Comparison of ENCODE assay signal across 11 cellular contexts in genomic region chr6:5078121-5078695, GRCh38. TPM values are rescaled to one million over a fixed set of nuclear protein-coding genes. Genes with fewer than 3 reads are reported as not detected.
A peak's percentile ranks its signal among the peaks of the same experiment; 100 is the strongest.
DNase-seq lines count a peak whose midpoint lies in the region; ATAC-seq and TF ChIP-seq lines count a peak whose summit lies in the region.
"Had no signal": no experiment of that assay in that cellular context is flagged by ENCODE, and none has a peak within 500 bp of the region (broad histone marks: within the 10 kb centered on the region; RNA-seq: fewer than 3 reads in every experiment).

No MANE protein-coding gene starts in this region.

- H3K79me2 ChIP-seq in Loucy (ENCODE audit: insufficient read depth, low read length) (no peaks in the 10 kb centered on the region), MM.1S (ENCODE audit: low read length) (0 out of 2 replicates have a peak, but pooled peaks cover 6% of the 10 kb centered on the region)

- H3K9me3 ChIP-seq in Loucy (ENCODE audit: insufficient read depth, low read depth, low read length), result no peaks in the 10 kb centered on the region
- no peaks in the 10 kb centered on the region for H3K9me3 ChIP-seq in MM.1S (replicated peaks; ENCODE audit: insufficient read depth, low read length)
- H3K9me3 ChIP-seq: neutrophil had no signal

- H3K36me3 ChIP-seq in Loucy (ENCODE audit: insufficient read depth, low read length) (no peaks in the 10 kb centered on the region), MM.1S (replicated peaks; ENCODE audit: insufficient read depth, low read length) (no peaks in the 10 kb centered on the region)
- H3K36me3 ChIP-seq: neutrophil had no signal

- DNase-seq in ACHN (peak; percentile 28), GM20000 (ENCODE audit: low spot score) (peak; percentile 57), dermis microvascular lymphatic vessel endothelial cell (ENCODE audit: low read depth in 2 of 2) (peak; percentile 35 to 59), MM.1S (no peak), T1000 (lab: John Stamatoyannopoulos, UW) (no peak)
- DNase-seq: CD4-positive, alpha-beta T cell had no signal

- H4K20me1 ChIP-seq in Loucy (ENCODE audit: insufficient read depth, low read length, poor library complexity, severe bottlenecking) (no peaks in the 10 kb centered on the region), MM.1S (ENCODE audit: insufficient read depth, low read length) (no peaks in the 10 kb centered on the region)

- H3K9ac ChIP-seq in Loucy (ENCODE audit: low read depth, low read length, poor library complexity, severe bottlenecking), result no peak overlapping the region
- no peak overlapping the region for H3K9ac ChIP-seq in MM.1S (ENCODE audit: low read length)

- H3K4me3 ChIP-seq in Loucy (ENCODE audit: low read length, poor library complexity, severe bottlenecking) (no peak overlapping the region), MM.1S (ENCODE audit: low read length) (no peak overlapping the region)

- H3K4me2 ChIP-seq in Loucy (ENCODE audit: low read depth, low read length, poor library complexity, severe bottlenecking) (no peak overlapping the region), MM.1S (ENCODE audit: low read depth, low read length) (no peak overlapping the region)

- no peak overlapping the region for H3K27ac ChIP-seq in MM.1S (ENCODE audit: low read length)
- H3K27ac ChIP-seq: epithelial cell of prostate, neutrophil had no signal

- H2AFZ ChIP-seq in Loucy (ENCODE audit: low read length), result no peak overlapping the region
- no peak overlapping the region for H2AFZ ChIP-seq in MM.1S (ENCODE audit: low read length)

- TF ChIP-seq CTCF in GM20000 (IDR thresholded peaks at IDR 0.05; ENCODE audit: extremely low read depth, missing control alignments) (peak; percentile 13), Loucy (conservative IDR thresholded peaks at IDR 0.05; ENCODE audit: low read length) (peak; percentile 49), MM.1S (IDR thresholded peaks at IDR 0.05; ENCODE audit: low read length) (no peak)

- H3K4me1 ChIP-seq in Loucy (ENCODE audit: insufficient read depth, low read length, poor library complexity, severe bottlenecking) (no peaks in the 10 kb centered on the region), MM.1S (ENCODE audit: low read length) (no peaks in the 10 kb centered on the region)

- H3F3A ChIP-seq in Loucy (ENCODE audit: low read depth) (no peaks in the 10 kb centered on the region), MM.1S (ENCODE audit: insufficient read depth, low read length) (no peaks in the 10 kb centered on the region)

- in situ Hi-C loops in ACHN (cut with HindIII; ENCODE audit: low pct_ligation_motif_present, low pct_unique_long_range_greater_than_20kb, low sequenced_read_pairs), result no loop called here

- ATAC-seq in HG03469 (IDR thresholded peaks at IDR 0.05; ENCODE audit: unreplicated experiment), result no peak
- no peak for ATAC-seq in HG02763 (IDR thresholded peaks at IDR 0.05; ENCODE audit: unreplicated experiment)

- H3K27me3 ChIP-seq in Loucy (ENCODE audit: insufficient read depth, low read length, poor library complexity, severe bottlenecking) (no peaks in the 10 kb centered on the region), MM.1S (replicated peaks; ENCODE audit: insufficient read depth, low read length) (no peaks in the 10 kb centered on the region)

- H3K9me2 ChIP-seq in Loucy (replicated peaks; ENCODE audit: low read depth, low read length), result no peaks in the 10 kb centered on the region
- no peaks in the 10 kb centered on the region for H3K9me2 ChIP-seq in MM.1S (replicated peaks; ENCODE audit: insufficient read depth, low read length)

RNA-seq across cellular contexts. Expression of gene PPP1R3G, which starts 6.9 kb away (rescaled TPM):
- 0.39 and 0.89 TPM in 2 replicates for total RNA-seq in dermis microvascular lymphatic vessel endothelial cell
- total RNA-seq: CD4-positive, alpha-beta T cell had no signal

Comparison
In these comparisons a context has a peak if more than half of its experiments do, and no peak if none do; other contexts are left out.
1. DNase-seq: peak in ACHN (single experiment), GM20000 (single experiment) and dermis microvascular lymphatic vessel endothelial cell (2 of 2); none in MM.1S (single experiment) and T1000 (single experiment).